26 cellular contexts compared by ENCODE assay signal in the genomic region with DNA sequence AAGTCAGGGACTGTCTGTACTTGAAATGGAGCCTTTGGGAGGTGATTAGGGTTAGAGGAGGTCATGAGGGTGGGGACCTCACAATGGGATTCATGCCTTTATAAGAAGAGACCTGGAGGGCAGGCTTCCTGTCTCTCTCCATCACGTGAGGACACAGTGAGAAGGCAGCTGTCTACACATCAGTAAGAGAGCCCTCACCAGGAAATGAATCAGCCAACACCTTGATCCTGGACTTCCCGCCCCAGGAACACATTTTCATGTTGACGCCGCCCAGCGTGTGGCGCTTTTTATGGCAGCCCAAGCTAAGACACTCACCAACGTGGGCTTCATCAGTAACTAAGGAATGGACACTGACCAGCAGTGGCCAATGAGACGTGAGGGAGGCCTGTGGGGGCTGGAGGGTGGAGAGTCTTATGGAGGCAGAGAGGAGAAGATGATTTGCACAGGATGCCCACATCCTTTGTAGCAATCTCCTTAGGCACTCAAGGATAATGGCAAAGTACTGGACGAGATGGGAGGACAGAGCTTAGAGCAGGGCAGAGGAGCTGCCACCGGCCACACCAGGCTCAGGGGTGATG.
DNase-seq lines count a peak whose midpoint lies in the region; ATAC-seq and TF ChIP-seq lines count a peak whose summit lies in the region.
"Had no signal": no experiment of that assay in that cellular context is flagged by ENCODE, and none has a peak within 500 bp of the region (broad histone marks: within the 10 kb centered on the region; RNA-seq: fewer than 3 reads in every experiment).

No MANE protein-coding gene starts in this region.

- H3K4me3 ChIP-seq in Karpas-422 (ENCODE audit: low read length), result no peak overlapping the region
- H3K4me3 ChIP-seq in naive thymus-derived CD4-positive, alpha-beta T cell (ENCODE audit: low read length), result no peak overlapping the region
- H3K4me3 ChIP-seq: gastrocnemius medialis, lung, Peyer's patch had no signal

- peaks cover under 1% of the 10 kb centered on the region for H3K9me3 Mint-ChIP-seq in activated T-cell treated with anti-CD3 and anti-CD28 coated beads, Interleukin-2, amount 50 U/mL, for 24 hours
- peaks cover 5% of the 10 kb centered on the region for H3K9me3 Mint-ChIP-seq in WTC11
- peaks cover 0 to under 1% (median 0%) of the 10 kb centered on the region in 11 donors for H3K9me3 Mint-ChIP-seq in naive thymus-derived CD4-positive, alpha-beta T cell
- H3K9me3 Mint-ChIP-seq: type B pancreatic cell had no signal

- intact Hi-C loops in naive thymus-derived CD4-positive, alpha-beta T cell (cut with micrococcal nuclease), result no loop called here

- H3K27ac Mint-ChIP-seq in activated T-cell treated with anti-CD3 and anti-CD28 coated beads, Interleukin-2, amount 50 U/mL, for 24 hours, result peak overlapping the region; percentile 71
- H3K27ac Mint-ChIP-seq in WTC11, result no peak overlapping the region
- H3K27ac Mint-ChIP-seq in naive thymus-derived CD4-positive, alpha-beta T cell, result no peak overlapping the region
- H3K27ac Mint-ChIP-seq: nephron, type B pancreatic cell had no signal

- no peak for DNase-seq in activated T-cell treated with anti-CD3 and anti-CD28 coated beads, Interleukin-2, amount 50 U/mL, for 24 hours
- DNase-seq in activated T-cell treated with anti-CD3 and anti-CD28 coated beads for 4 hours (no peak), Karpas-422 (no peak), WTC11 (ENCODE audit: low spot score) (no peak), lung microvascular endothelial cell (ENCODE audit: low read depth in 2 of 2) (peak; percentile 26 to 37), C1 segment of cervical spinal cord (lab: John Stamatoyannopoulos, UW) (no peak)
- DNase-seq in naive thymus-derived CD4-positive, alpha-beta T cell, result no peak
- DNase-seq: activated CD4-positive, alpha-beta T cell treated with anti-CD3 and anti-CD28 coated beads, Interleukin-2, amount 50 U/mL, for 1 hour; activated naive CD4-positive, alpha-beta T cell treated with Interleukin-2 at 50 U/mL for 16 hours; DMS79 treated with DMSO at 0.1 percent for 48 hours; gastrocnemius medialis; GDM1; NCI-H1417 treated with DMSO at 0.1 percent for 48 hours; NCI-H226; NCI-H82; Peyer's patch; SIG-M5; stimulated activated CD4-positive, alpha-beta T cell treated with anti-CD3 and anti-CD28 coated beads, Interleukin-4, amount 100 ng/mL, for 4 hours; T1000 had no signal

- POLR2A ChIA-PET in WTC11 (lab: Charles Lee), result no interaction called here
- POLR2A ChIA-PET in naive thymus-derived CD4-positive, alpha-beta T cell (lab: Charles Lee), result interaction anchor here (0.6 to 1.0 kb wide), 2 partner anchors 13 to 140 kb away, joined by 3 read pairs; no protein-coding TSS in a partner anchor

- ATAC-seq in WTC11, result peak; percentile 43; the same call in 1 of the 2 replicates
- ATAC-seq in naive thymus-derived CD4-positive, alpha-beta T cell, result no peak
- ATAC-seq: gastrocnemius medialis, HCT116, HepG2 had no signal

- H3K27me3 Mint-ChIP-seq in activated T-cell treated with anti-CD3 and anti-CD28 coated beads, Interleukin-2, amount 50 U/mL, for 24 hours, result no peaks in the 10 kb centered on the region
- H3K27me3 Mint-ChIP-seq in WTC11 (ENCODE audit: low read depth), result peaks cover under 1% of the 10 kb centered on the region; the same call in 1 of the 2 replicates
- H3K27me3 Mint-ChIP-seq in naive thymus-derived CD4-positive, alpha-beta T cell, result no peaks in the 10 kb centered on the region
- H3K27me3 Mint-ChIP-seq: type B pancreatic cell had no signal

- no peaks in the 10 kb centered on the region for H4K20me1 ChIP-seq in Karpas-422 (ENCODE audit: insufficient read depth, low read depth, low read length)

- H3K27ac ChIP-seq in Karpas-422 (ENCODE audit: low read length), result peak overlapping the region; percentile 93; the same call in 1 of the 2 replicates
- no peak overlapping the region for H3K27ac ChIP-seq in naive thymus-derived CD4-positive, alpha-beta T cell (ENCODE audit: low read depth, low read length)
- H3K27ac ChIP-seq: C4-2B, gastrocnemius medialis, Peyer's patch, VCaP had no signal

- H3K4me1 ChIP-seq in Karpas-422 (ENCODE audit: low read length), result peaks cover 30% of the 10 kb centered on the region
- H3K4me1 ChIP-seq in naive thymus-derived CD4-positive, alpha-beta T cell (ENCODE audit: control insufficient read depth in 2 of 2, insufficient read depth in 2 of 2, low read length in 2 of 2), result peaks cover 0 to 10% of the 10 kb centered on the region in 2 donors
- H3K4me1 ChIP-seq: gastrocnemius medialis, Peyer's patch had no signal

- H3K4me2 ChIP-seq in Karpas-422 (ENCODE audit: low read depth, low read length, poor library complexity, severe bottlenecking), result no peak overlapping the region

- H3K9ac ChIP-seq in Karpas-422 (ENCODE audit: low read length), result no peak overlapping the region

- CTCF ChIA-PET in WTC11 (lab: Charles Lee), result interaction anchor here (1.0 kb wide), 1 partner anchor 17 kb away, joined by 3 read pairs; no protein-coding TSS in a partner anchor
- CTCF ChIA-PET in naive thymus-derived CD4-positive, alpha-beta T cell (lab: Charles Lee), result no interaction called here

- peaks cover 39% of the 10 kb centered on the region for H3K36me3 Mint-ChIP-seq in activated T-cell treated with anti-CD3 and anti-CD28 coated beads, Interleukin-2, amount 50 U/mL, for 24 hours (ENCODE audit: low read depth)
- peaks cover 9% of the 10 kb centered on the region for H3K36me3 Mint-ChIP-seq in WTC11
- peaks cover 12 to 29% (median 21%) of the 10 kb centered on the region in 5 donors for H3K36me3 Mint-ChIP-seq in naive thymus-derived CD4-positive, alpha-beta T cell

- no peaks in the 10 kb centered on the region for H3K27me3 ChIP-seq in Karpas-422 (ENCODE audit: low read length)
- H3K27me3 ChIP-seq in naive thymus-derived CD4-positive, alpha-beta T cell (ENCODE audit: control insufficient read depth in 2 of 2, insufficient read depth in 2 of 2, low read length in 2 of 2), result no peaks in the 10 kb centered on the region
- H3K27me3 ChIP-seq: gastrocnemius medialis, Peyer's patch had no signal

- no peaks in the 10 kb centered on the region for H3K9me3 ChIP-seq in Karpas-422 (ENCODE audit: low read length)
- no peaks in the 10 kb centered on the region for H3K9me3 ChIP-seq in naive thymus-derived CD4-positive, alpha-beta T cell (ENCODE audit: control insufficient read depth in 2 of 3, low read length in 3 of 3)
- H3K9me3 ChIP-seq: gastrocnemius medialis, Peyer's patch had no signal

- no peak overlapping the region for H2AFZ ChIP-seq in Karpas-422 (ENCODE audit: low read length)

- H3K79me2 ChIP-seq in Karpas-422 (ENCODE audit: low read length), result peaks cover 53% of the 10 kb centered on the region

- H3K36me3 ChIP-seq in Karpas-422 (ENCODE audit: insufficient read depth, low read length), result peaks cover 4% of the 10 kb centered on the region; the same call in 1 of the 2 replicates
- H3K36me3 ChIP-seq in naive thymus-derived CD4-positive, alpha-beta T cell (ENCODE audit: control insufficient read depth in 2 of 3, insufficient read depth in 3 of 3, low read length in 3 of 3), result peaks cover 0 to 16% (median 0%) of the 10 kb centered on the region in 3 experiments
- H3K36me3 ChIP-seq: gastrocnemius medialis had no signal

- no peak for TF ChIP-seq CTCF in WTC11 (IDR thresholded peaks at IDR 0.05)

- H3K4me1 Mint-ChIP-seq in activated T-cell treated with anti-CD3 and anti-CD28 coated beads, Interleukin-2, amount 50 U/mL, for 24 hours (ENCODE audit: low read depth), result peaks cover 39% of the 10 kb centered on the region
- H3K4me1 Mint-ChIP-seq in WTC11, result peaks cover 13% of the 10 kb centered on the region; the same call in 1 of the 2 replicates
- peaks cover 0 to 25% (median 20%) of the 10 kb centered on the region in 7 donors for H3K4me1 Mint-ChIP-seq in naive thymus-derived CD4-positive, alpha-beta T cell
- H3K4me1 Mint-ChIP-seq: nephron had no signal

- no peak overlapping the region for H3K4me3 Mint-ChIP-seq in activated T-cell treated with anti-CD3 and anti-CD28 coated beads, Interleukin-2, amount 50 U/mL, for 24 hours
- no peak overlapping the region for H3K4me3 Mint-ChIP-seq in WTC11
- H3K4me3 Mint-ChIP-seq in naive thymus-derived CD4-positive, alpha-beta T cell, result no peak overlapping the region
- H3K4me3 Mint-ChIP-seq: nephron, type B pancreatic cell had no signal

- no peaks in the 10 kb centered on the region for H3K9me2 ChIP-seq in Karpas-422 (replicated peaks; ENCODE audit: insufficient read depth, low read length)

TF ChIP-seq in WTC11, 78 proteins besides CTCF, POLR2A, EP300 and RAD21 (continues in another document):
- TF ChIP-seq GTF2I (CRISPR knock-in tag; conservative IDR thresholded peaks at IDR 0.05) (no peak), GRHL2 (CRISPR knock-in tag; IDR thresholded peaks at IDR 0.05; ENCODE audit: insufficient replicate concordance, severe bottlenecking) (no peak)
- TF ChIP-seq, protein P1, sequence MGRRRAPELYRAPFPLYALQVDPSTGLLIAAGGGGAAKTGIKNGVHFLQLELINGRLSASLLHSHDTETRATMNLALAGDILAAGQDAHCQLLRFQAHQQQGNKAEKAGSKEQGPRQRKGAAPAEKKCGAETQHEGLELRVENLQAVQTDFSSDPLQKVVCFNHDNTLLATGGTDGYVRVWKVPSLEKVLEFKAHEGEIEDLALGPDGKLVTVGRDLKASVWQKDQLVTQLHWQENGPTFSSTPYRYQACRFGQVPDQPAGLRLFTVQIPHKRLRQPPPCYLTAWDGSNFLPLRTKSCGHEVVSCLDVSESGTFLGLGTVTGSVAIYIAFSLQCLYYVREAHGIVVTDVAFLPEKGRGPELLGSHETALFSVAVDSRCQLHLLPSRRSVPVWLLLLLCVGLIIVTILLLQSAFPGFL (CRISPR knock-in tag; IDR thresholded peaks at IDR 0.05; ENCODE audit: borderline replicate concordance), result no peak

Comparison
In these comparisons a context has a peak if more than half of its experiments do, and no peak if none do; other contexts are left out.
1. DNase-seq: peak in lung microvascular endothelial cell (2 of 2); none in activated T-cell treated with anti-CD3 and anti-CD28 coated beads, Interleukin-2, amount 50 U/mL, for 24 hours (single experiment), activated T-cell treated with anti-CD3 and anti-CD28 coated beads for 4 hours (single experiment), Karpas-422 (single experiment), WTC11 (single experiment), naive thymus-derived CD4-positive, alpha-beta T cell (0 of 9) and C1 segment of cervical spinal cord (0 of 14).